ENCODE assay signal across 8 cellular contexts in genomic region chr17:7438050-7438614, GRCh38. TPM values are rescaled to one million over a fixed set of nuclear protein-coding genes. Genes with fewer than 3 reads are reported as not detected.
DNase-seq lines count a peak whose midpoint lies in the region; ATAC-seq and TF ChIP-seq lines count a peak whose summit lies in the region.

No MANE protein-coding gene starts in this region.

- no peak overlapping the region for H3K27ac ChIP-seq in muscle layer of duodenum (ENCODE audit: low read length)
- peak overlapping the region in 2 of 5 donors; percentile 24 to 29 for H3K27ac ChIP-seq in stomach

- peak; percentile 8 for DNase-seq in activated CD8-positive, alpha-beta memory T cell treated with anti-CD3 and anti-CD28 coated beads, Interleukin-2, amount 50 U/mL, for 24 hours (ENCODE audit: extremely low read depth)
- peak; percentile 22 to 28 for DNase-seq in erythroblast (lab: John Stamatoyannopoulos, UW)
- DNase-seq in stomach: peak; percentile 53
- DNase-seq in NCI-H2029 treated with DMSO at 0.1 percent for 48 hours (lab: John Stamatoyannopoulos, UW): no peak

- H3K9me3 Mint-ChIP-seq in IgD-negative memory B cell: no peaks in the 10 kb centered on the region

- TF ChIP-seq CTCF in stomach (IDR thresholded peaks at IDR 0.05): no peak

- peak overlapping the region in 2 of 3 donors; percentile 35 to 72 for H3K27ac Mint-ChIP-seq in IgD-negative memory B cell

- H3K4me3 ChIP-seq in muscle layer of duodenum (ENCODE audit: low read depth in 1 of 2, low read length in 2 of 2): peak overlapping the region; percentile 37 to 61
- peak overlapping the region; percentile 25 to 62 (median 46) for H3K4me3 ChIP-seq in stomach

- H3K4me1 ChIP-seq in muscle layer of duodenum (ENCODE audit: control insufficient read depth in 1 of 2, insufficient read depth in 2 of 2, low read length in 2 of 2) (peaks cover 8 to 51% of the 10 kb centered on the region in 2 donors), stomach (peaks cover 34 to 68% (median 63%) of the 10 kb centered on the region in 4 donors)

- no peak for TF ChIP-seq POLR2A in erythroblast (IDR thresholded peaks at IDR 0.05; ENCODE audit: low read length)
- TF ChIP-seq POLR2A in stomach (IDR thresholded peaks at IDR 0.05): no peak

- H3K27me3 Mint-ChIP-seq in IgD-negative memory B cell: peaks cover 38% of the 10 kb centered on the region

- H3K4me3 Mint-ChIP-seq in IgD-negative memory B cell: peak overlapping the region; percentile 55 to 93 (median 63)

- intact Hi-C loops in stomach (cut with DNase I; ENCODE audit: low total_unique reads): loop anchor here (5.0 kb wide), 1 partner anchor 39 kb away; the partner anchor contains the start of gene ZBTB4

- no peak for ATAC-seq in HG03175 (IDR thresholded peaks at IDR 0.05; ENCODE audit: unreplicated experiment)
- ATAC-seq in HG02852 (IDR thresholded peaks at IDR 0.05; ENCODE audit: unreplicated experiment): no peak

- H3K27me3 ChIP-seq in muscle layer of duodenum (ENCODE audit: low read depth, low read length) (peaks cover 38% of the 10 kb centered on the region), stomach (peaks cover 11 to 94% (median 40%) of the 10 kb centered on the region in 3 donors)

- peaks cover 18 to 30% (median 21%) of the 10 kb centered on the region in 3 donors for H3K4me1 Mint-ChIP-seq in IgD-negative memory B cell

- no peaks in the 10 kb centered on the region for H3K36me3 ChIP-seq in muscle layer of duodenum (ENCODE audit: control insufficient read depth in 1 of 2, insufficient read depth in 2 of 2, low read length in 2 of 2)
- no peaks in the 10 kb centered on the region for H3K36me3 ChIP-seq in stomach

- no peaks in the 10 kb centered on the region for H3K9me3 ChIP-seq in muscle layer of duodenum (ENCODE audit: control insufficient read depth in 1 of 2, low read length in 2 of 2)
- no peaks in the 10 kb centered on the region for H3K9me3 ChIP-seq in stomach

- H3K36me3 Mint-ChIP-seq in IgD-negative memory B cell: peaks cover 4% of the 10 kb centered on the region

- 15 to 30% (median 16%) methylated on average over 19 to 43 of the region's 43 CpGs for WGBS in stomach, 5 donors

- TF ChIP-seq EP300 in stomach (IDR thresholded peaks at IDR 0.05): no peak

RNA-seq across cellular contexts. Expression of gene FGF11, which starts 1.2 kb away (rescaled TPM):
- polyA plus RNA-seq in IgD-negative memory B cell: not detected
- total RNA-seq in stomach: 10 to 100 TPM in 1 of 5 donors, under 1 TPM in 1, not detected in 3; 0.37 to 15.6 TPM
- 1 to 10 TPM in 1 of 3 donors, under 1 TPM in 1, not detected in 1; 0.50 to 2.9 TPM for polyA plus RNA-seq in stomach

RNA-seq across cellular contexts. Expression of gene TMEM102, which starts 2.9 kb away (rescaled TPM):
- 25.5 TPM for polyA plus RNA-seq in IgD-negative memory B cell
- 10 to 100 TPM in 2 of 5 donors, 1 to 10 TPM in 2, not detected in 1; 1.3 to 48.4 (median 9.0) TPM for total RNA-seq in stomach
- polyA plus RNA-seq in stomach: 1 to 10 TPM; 4.5 to 7.9 (median 6.4) TPM

RNA-seq across cellular contexts. Expression of gene CHRNB1, which starts 6.7 kb away (rescaled TPM):
- polyA plus RNA-seq in IgD-negative memory B cell: 13.8 TPM
- 1 to 10 TPM in 3 of 5 donors, not detected in 2; 1.8 to 6.4 (median 4.2) TPM for total RNA-seq in stomach
- polyA plus RNA-seq in stomach: 10 to 100 TPM in 2 of 3 donors, 1 to 10 TPM in 1; 9.2 to 12.0 (median 10.7) TPM

RNA-seq across cellular contexts. Expression of gene SPEM3, which starts 9.5 kb away (rescaled TPM):
- not detected for polyA plus RNA-seq in IgD-negative memory B cell
- total RNA-seq in stomach: not detected
- polyA plus RNA-seq in stomach: not detected

RNA-seq across cellular contexts. Expression of gene SPEM2, which starts 12.7 kb away (rescaled TPM):
- not detected for polyA plus RNA-seq in IgD-negative memory B cell
- total RNA-seq in stomach: not detected
- polyA plus RNA-seq in stomach: not detected
